ENCODE assay signal across 1 cellular context in the genomic region with DNA sequence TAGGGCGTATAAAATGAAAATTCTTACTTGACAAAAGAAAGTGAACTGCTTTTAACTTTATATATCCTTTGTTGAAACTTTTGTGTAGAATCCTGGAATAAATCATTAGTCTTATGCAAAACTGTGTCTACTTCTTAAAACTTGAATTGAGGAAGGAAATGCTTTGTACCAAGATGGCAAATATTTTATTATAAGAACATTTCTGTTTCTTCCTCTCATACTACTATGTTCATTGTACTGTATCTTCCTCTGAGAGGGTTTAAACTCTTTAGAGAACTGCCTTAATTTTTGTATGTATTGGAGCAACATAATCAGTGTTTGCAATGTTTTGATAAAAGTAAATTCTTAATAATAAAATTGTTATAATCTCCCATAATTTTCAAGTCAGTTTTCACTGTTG.
TF ChIP-seq lines count a peak whose summit lies in the region.

No MANE protein-coding gene starts in this region.

TF ChIP-seq in endothelial cell of umbilical vein, 7 proteins besides CTCF, POLR2A, EP300 and RAD21 (continued from another document):
- TF ChIP-seq MYC (IDR thresholded peaks at IDR 0.05; ENCODE audit: low read depth, low read length) (no peak), GATA2 (IDR thresholded peaks at IDR 0.05; ENCODE audit: insufficient read depth, insufficient read length, low read depth, low read length) (no peak)
- TF ChIP-seq, protein P1, sequence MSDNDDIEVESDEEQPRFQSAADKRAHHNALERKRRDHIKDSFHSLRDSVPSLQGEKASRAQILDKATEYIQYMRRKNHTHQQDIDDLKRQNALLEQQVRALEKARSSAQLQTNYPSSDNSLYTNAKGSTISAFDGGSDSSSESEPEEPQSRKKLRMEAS (IDR thresholded peaks at IDR 0.05; ENCODE audit: insufficient read depth, insufficient read length), result no peak
